ENCODE assay signal across 13 cellular contexts in genomic region chr6:110951986-110952794, GRCh38. TPM values are rescaled to one million over a fixed set of nuclear protein-coding genes. Genes with fewer than 3 reads are reported as not detected.
DNase-seq lines count a peak whose midpoint lies in the region; ATAC-seq and TF ChIP-seq lines count a peak whose summit lies in the region.
"Had no signal": no experiment of that assay in that cellular context is flagged by ENCODE, and none has a peak within 500 bp of the region (broad histone marks: within the 10 kb centered on the region; RNA-seq: fewer than 3 reads in every experiment).

No MANE protein-coding gene starts in this region.

- no peak for TF ChIP-seq CTCF in MCF 10A (IDR thresholded peaks at IDR 0.05; ENCODE audit: unreplicated experiment)
- TF ChIP-seq CTCF in breast epithelium (IDR thresholded peaks at IDR 0.05): no peak
- TF ChIP-seq CTCF in brain microvascular endothelial cell (IDR thresholded peaks at IDR 0.05; ENCODE audit: low read depth, low read length, missing control alignments): no peak
- no peak for TF ChIP-seq CTCF in natural killer cell (IDR thresholded peaks at IDR 0.05)
- TF ChIP-seq CTCF in esophagus muscularis mucosa (IDR thresholded peaks at IDR 0.05): no peak

- H3K4me1 Mint-ChIP-seq in MCF 10A (ENCODE audit: insufficient read depth, unreplicated experiment) (peaks cover 15% of the 10 kb centered on the region), natural killer cell (no peaks in the 10 kb centered on the region)

- DNase-seq in MCF 10A (ENCODE audit: unreplicated experiment): peak; percentile 63
- no peak for DNase-seq in breast epithelium (ENCODE audit: low spot score in 2 of 2)
- peak; percentile 58 for DNase-seq in brain microvascular endothelial cell
- DNase-seq in left kidney (ENCODE audit: low read depth, low spot score): peak; percentile 58
- no peak for DNase-seq in natural killer cell
- DNase-seq in activated CD8-positive, alpha-beta memory T cell treated with anti-CD3 and anti-CD28 coated beads, Interleukin-2, amount 50 U/mL, for 4 hours: no peak
- DNase-seq in esophagus muscularis mucosa (ENCODE audit: extremely low spot score): no peak
- no peak for DNase-seq in effector CD4-positive, alpha-beta T cell
- DNase-seq: gastrocnemius medialis; stimulated activated CD4-positive, alpha-beta T cell treated with anti-CD3 and anti-CD28 coated beads, Interleukin-2, amount 100 ng/mL, for 24 hours; tibial artery had no signal

- H3K9me3 ChIP-seq in breast epithelium: no peaks in the 10 kb centered on the region
- no peaks in the 10 kb centered on the region for H3K9me3 ChIP-seq in esophagus muscularis mucosa
- H3K9me3 ChIP-seq: gastrocnemius medialis, tibial artery had no signal

- no peak for TF ChIP-seq POLR2A in breast epithelium (IDR thresholded peaks at IDR 0.05)
- TF ChIP-seq POLR2A in esophagus muscularis mucosa (IDR thresholded peaks at IDR 0.05; ENCODE audit: low read depth): no peak

- H3K36me3 Mint-ChIP-seq in MCF 10A (ENCODE audit: insufficient read depth, unreplicated experiment): no peaks in the 10 kb centered on the region
- H3K36me3 Mint-ChIP-seq in natural killer cell: no peaks in the 10 kb centered on the region
- H3K36me3 Mint-ChIP-seq: activated naive CD4-positive, alpha-beta T cell treated with anti-CD3 and anti-CD28 coated beads, Interleukin-2, amount 50 U/mL, for 72 hours had no signal

- H3K4me3 Mint-ChIP-seq in MCF 10A (ENCODE audit: unreplicated experiment) (no peak overlapping the region), natural killer cell (no peak overlapping the region)

- WGBS in esophagus muscularis mucosa: 82% methylated on average over 8 of the region's 8 CpGs

- H3K27ac ChIP-seq in breast epithelium (no peak overlapping the region), brain microvascular endothelial cell (peak overlapping the region; percentile 47), esophagus muscularis mucosa (replicated peaks in 1 of 4) (no peak overlapping the region)
- H3K27ac ChIP-seq: gastrocnemius medialis, KMS-11, tibial artery had no signal

- H3K36me3 ChIP-seq in breast epithelium (no peaks in the 10 kb centered on the region), brain microvascular endothelial cell (replicated peaks) (no peaks in the 10 kb centered on the region), esophagus muscularis mucosa (no peaks in the 10 kb centered on the region)
- H3K36me3 ChIP-seq: gastrocnemius medialis, tibial artery had no signal

- H3K27ac Mint-ChIP-seq in MCF 10A (ENCODE audit: low read depth, unreplicated experiment): peak overlapping the region; percentile 88
- no peak overlapping the region for H3K27ac Mint-ChIP-seq in natural killer cell
- H3K27ac Mint-ChIP-seq: activated naive CD4-positive, alpha-beta T cell treated with anti-CD3 and anti-CD28 coated beads, Interleukin-2, amount 50 U/mL, for 72 hours had no signal

- H3K4me3 ChIP-seq in breast epithelium (no peak overlapping the region), brain microvascular endothelial cell (ENCODE audit: low read depth, low read length) (no peak overlapping the region), esophagus muscularis mucosa (no peak overlapping the region)
- H3K4me3 ChIP-seq: gastrocnemius medialis, tibial artery had no signal

- H3K4me1 ChIP-seq in breast epithelium (no peaks in the 10 kb centered on the region), esophagus muscularis mucosa (peaks cover 0 to 3% (median 0%) of the 10 kb centered on the region in 4 donors)
- H3K4me1 ChIP-seq: gastrocnemius medialis had no signal

- POLR2A ChIA-PET in MCF 10A (lab: Yijun Ruan, JAX): interaction anchor here (1.9 to 2.0 kb wide), 2 partner anchors 30 to 76 kb away, joined by 7 to 8 read pairs; partner anchors contain the start of gene RPF2

- CTCF ChIA-PET in MCF 10A (lab: Yijun Ruan, JAX): interaction anchor here (0.6 to 10.4 kb wide), 11 partner anchors 10 to 424 kb away, joined by 3 to 123 read pairs (median 6); no protein-coding TSS in a partner anchor

- ATAC-seq in natural killer cell: no peak
- ATAC-seq: activated naive CD4-positive, alpha-beta T cell treated with anti-CD3 and anti-CD28 coated beads, Interleukin-2, amount 50 U/mL, for 72 hours; gastrocnemius medialis had no signal

- no peaks in the 10 kb centered on the region for H3K9me3 Mint-ChIP-seq in MCF 10A (ENCODE audit: unreplicated experiment)
- H3K9me3 Mint-ChIP-seq in natural killer cell: no peaks in the 10 kb centered on the region
- H3K9me3 Mint-ChIP-seq: activated naive CD4-positive, alpha-beta T cell treated with anti-CD3 and anti-CD28 coated beads, Interleukin-2, amount 50 U/mL, for 72 hours had no signal

- BruUV-seq in MCF 10A (replicated peaks; lab: Mats Ljungman, UMichigan): no TSS peak

- intact Hi-C loops in MCF 10A (cut with micrococcal nuclease) (no loop called here), breast epithelium (cut with DNase I; ENCODE audit: low total_unique reads) (no loop called here), natural killer cell (cut with micrococcal nuclease) (no loop called here), esophagus muscularis mucosa (cut with DNase I) (no loop called here)

- no peak for TF ChIP-seq EP300 in esophagus muscularis mucosa (IDR thresholded peaks at IDR 0.05)

- no peaks in the 10 kb centered on the region for H3K27me3 ChIP-seq in breast epithelium
- H3K27me3 ChIP-seq in brain microvascular endothelial cell (replicated peaks): no peaks in the 10 kb centered on the region
- H3K27me3 ChIP-seq in esophagus muscularis mucosa: no peaks in the 10 kb centered on the region
- H3K27me3 ChIP-seq: gastrocnemius medialis, tibial artery had no signal

- in situ Hi-C loops in brain microvascular endothelial cell (cut with HindIII; ENCODE audit: low pct_ligation_motif_present, low sequenced_read_pairs): loop anchor here (25.0 kb wide), 1 partner anchor 415 kb away; no protein-coding TSS in a partner anchor

- H3K27me3 Mint-ChIP-seq in MCF 10A (ENCODE audit: insufficient read depth, unreplicated experiment) (no peaks in the 10 kb centered on the region), natural killer cell (ENCODE audit: low read depth in 2 of 2) (peaks cover 2 to 8% of the 10 kb centered on the region in 2 donors)

RNA-seq across cellular contexts. Expression of gene GTF3C6, which starts 6.3 kb away (rescaled TPM):
- total RNA-seq in MCF 10A (2022) (96.8 and 96.9 TPM in 2 replicates), breast epithelium (10 to 100 TPM; 26.6 to 29.6 (median 28.5) TPM), natural killer cell (10 to 100 TPM; 28.2 to 36.0 (median 33.8) TPM), esophagus muscularis mucosa (10 to 100 TPM; 37.1 to 46.1 (median 42.6) TPM)

RNA-seq across cellular contexts. Expression of gene RPF2, which starts 29.6 kb away (rescaled TPM):
- total RNA-seq in MCF 10A (2022) (78.8 and 85.4 TPM in 2 replicates), breast epithelium (10 to 100 TPM; 20.9 to 27.9 (median 21.3) TPM), natural killer cell (1 to 10 TPM; 7.2 to 9.9 (median 8.0) TPM), esophagus muscularis mucosa (10 to 100 TPM; 14.8 to 28.5 (median 17.3) TPM)

Comparison
In these comparisons a context has a peak if more than half of its experiments do, and no peak if none do; other contexts are left out.
1. DNase-seq: peak in MCF 10A (single experiment), brain microvascular endothelial cell (single experiment) and left kidney (single experiment); none in breast epithelium (0 of 2), natural killer cell (single experiment), activated CD8-positive, alpha-beta memory T cell treated with anti-CD3 and anti-CD28 coated beads, Interleukin-2, amount 50 U/mL, for 4 hours (single experiment), esophagus muscularis mucosa (single experiment) and effector CD4-positive, alpha-beta T cell (single experiment).